Comparison of ENCODE assay signal across 23 cellular contexts in the genomic region with DNA sequence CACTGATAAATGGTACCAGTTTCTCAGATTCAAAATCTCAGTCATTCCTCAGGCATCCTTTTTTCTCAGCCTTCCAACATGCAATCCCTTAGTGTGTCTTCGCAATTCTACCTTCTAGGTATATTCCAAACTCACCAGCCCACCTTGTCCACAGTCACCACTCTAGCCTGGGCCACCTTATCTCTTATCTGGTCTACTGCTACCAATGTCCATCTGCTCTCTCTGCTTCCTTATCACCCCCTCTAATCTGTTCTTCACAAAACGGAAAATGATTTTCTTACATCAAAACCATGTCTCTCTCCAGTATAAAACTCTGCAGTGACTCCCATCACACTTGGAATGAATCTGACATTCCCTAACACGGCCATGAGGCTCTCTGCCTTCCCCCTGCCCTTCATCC.
"Had no signal": no experiment of that assay in that cellular context is flagged by ENCODE, and none has a peak within 500 bp of the region (broad histone marks: within the 10 kb centered on the region; RNA-seq: fewer than 3 reads in every experiment).

No MANE protein-coding gene starts in this region.

- H3K27me3 Mint-ChIP-seq: naive thymus-derived CD4-positive, alpha-beta T cell; natural killer cell treated with Interleukin-12 subunit alpha and Interleukin-12 subunit beta and Interleukin-15 and Interleukin-18, amount 100 ng/mL, for 72 hours; progenitor cell of endocrine pancreas; stimulated activated naive CD8-positive, alpha-beta T cell treated with anti-CD3 and anti-CD28 coated beads, Interleukin-15, amount 100 ng/mL, for 72 hours had no signal

- H3K4me1 Mint-ChIP-seq: stimulated activated effector memory CD8-positive, alpha-beta T cell treated with anti-CD3 and anti-CD28 coated beads, Interleukin-12 subunit alpha, Interleukin-12 subunit beta, amount 100 ng/mL, for 72 hours; stimulated activated naive CD8-positive, alpha-beta T cell treated with anti-CD3 and anti-CD28 coated beads, Interleukin-15, amount 100 ng/mL, for 72 hours had no signal

- H3K4me3 ChIP-seq: left lung, lower lobe of right lung, ovary, right atrium auricular region, right lobe of liver, tibial nerve, upper lobe of left lung, vagina had no signal

- H3K27ac Mint-ChIP-seq: naive thymus-derived CD4-positive, alpha-beta T cell; natural killer cell treated with Interleukin-12 subunit alpha and Interleukin-12 subunit beta and Interleukin-15 and Interleukin-18, amount 100 ng/mL, for 72 hours; progenitor cell of endocrine pancreas; stimulated activated effector memory CD8-positive, alpha-beta T cell treated with anti-CD3 and anti-CD28 coated beads, Interleukin-12 subunit alpha, Interleukin-12 subunit beta, amount 100 ng/mL, for 72 hours; stimulated activated naive CD8-positive, alpha-beta T cell treated with anti-CD3 and anti-CD28 coated beads, Interleukin-15, amount 100 ng/mL, for 72 hours had no signal

- H3K9me3 ChIP-seq: left lung, lower lobe of right lung, ovary, right atrium auricular region, right lobe of liver, tibial nerve, upper lobe of left lung, vagina had no signal

- H3K9me3 Mint-ChIP-seq: naive thymus-derived CD4-positive, alpha-beta T cell; natural killer cell treated with Interleukin-12 subunit alpha and Interleukin-12 subunit beta and Interleukin-15 and Interleukin-18, amount 100 ng/mL, for 72 hours; stimulated activated effector memory CD8-positive, alpha-beta T cell treated with anti-CD3 and anti-CD28 coated beads, Interleukin-12 subunit alpha, Interleukin-12 subunit beta, amount 100 ng/mL, for 72 hours; stimulated activated naive CD8-positive, alpha-beta T cell treated with anti-CD3 and anti-CD28 coated beads, Interleukin-15, amount 100 ng/mL, for 72 hours had no signal

- DNase-seq: hippocampal formation; kidney glomerular epithelial cell; left cardiac atrium; left lung; lower lobe of right lung; mammary epithelial cell; mesenchymal stem cell; naive thymus-derived CD4-positive, alpha-beta T cell; ovary; right lobe of liver; stimulated activated CD4-positive, alpha-beta T cell treated with anti-CD3 and anti-CD28 coated beads, Interleukin-12 subunit alpha, Interleukin-12 subunit beta, amount 100 ng/mL, for 4 hours; stimulated activated CD4-positive, alpha-beta T cell treated with anti-CD3 and anti-CD28 coated beads, Interleukin-4, amount 100 ng/mL, for 24 hours; stimulated activated naive CD4-positive, alpha-beta T cell treated with Interleukin-2 at 50 U/mL for 16 hours; stimulated activated naive CD8-positive, alpha-beta T cell treated with anti-CD3 and anti-CD28 coated beads, Interleukin-15, amount 100 ng/mL, for 72 hours; substantia nigra; upper lobe of left lung had no signal

- ATAC-seq: left cardiac atrium; left lung; lower lobe of right lung; naive thymus-derived CD4-positive, alpha-beta T cell; natural killer cell treated with Interleukin-12 subunit alpha and Interleukin-12 subunit beta and Interleukin-15 and Interleukin-18, amount 100 ng/mL, for 72 hours; right lobe of liver; stimulated activated effector memory CD8-positive, alpha-beta T cell treated with anti-CD3 and anti-CD28 coated beads, Interleukin-12 subunit alpha, Interleukin-12 subunit beta, amount 100 ng/mL, for 72 hours; stimulated activated naive CD8-positive, alpha-beta T cell treated with anti-CD3 and anti-CD28 coated beads, Interleukin-15, amount 100 ng/mL, for 72 hours had no signal

- FAIRE-seq: keratinocyte had no signal

- H3K27me3 ChIP-seq: left lung, ovary, right atrium auricular region, right lobe of liver, tibial nerve, upper lobe of left lung, vagina had no signal

- H3K36me3 ChIP-seq: ovary, right atrium auricular region, right lobe of liver, vagina had no signal

- H3K27ac ChIP-seq: left lung, lower lobe of right lung, ovary, right atrium auricular region, right lobe of liver, tibial nerve, upper lobe of left lung, vagina had no signal

- H3K4me1 ChIP-seq: left lung, lower lobe of right lung, right lobe of liver, tibial nerve, upper lobe of left lung, vagina had no signal

- H3K4me3 Mint-ChIP-seq: naive thymus-derived CD4-positive, alpha-beta T cell; natural killer cell treated with Interleukin-12 subunit alpha and Interleukin-12 subunit beta and Interleukin-15 and Interleukin-18, amount 100 ng/mL, for 72 hours; stimulated activated effector memory CD8-positive, alpha-beta T cell treated with anti-CD3 and anti-CD28 coated beads, Interleukin-12 subunit alpha, Interleukin-12 subunit beta, amount 100 ng/mL, for 72 hours; stimulated activated naive CD8-positive, alpha-beta T cell treated with anti-CD3 and anti-CD28 coated beads, Interleukin-15, amount 100 ng/mL, for 72 hours had no signal
